2 cellular contexts compared by ENCODE assay signal in the genomic region with DNA sequence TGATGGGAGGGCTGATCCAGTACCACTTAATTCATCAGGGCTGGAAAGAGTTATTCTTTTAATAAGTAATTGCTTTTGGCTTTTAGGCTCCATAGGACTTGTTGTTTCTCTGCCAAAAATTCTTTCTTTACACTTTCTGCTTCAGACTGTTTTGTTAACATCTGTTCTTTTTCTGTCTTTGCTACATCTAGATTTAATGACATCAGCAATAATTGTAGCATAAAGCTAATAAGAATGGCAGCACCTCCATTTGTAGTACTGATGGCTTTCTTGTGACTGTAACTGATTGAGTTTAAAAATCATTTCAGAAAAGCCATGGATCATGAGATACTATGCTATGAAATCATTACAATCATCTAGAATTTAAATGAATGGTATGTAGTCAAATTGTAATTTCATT.
A peak's percentile ranks its signal among the peaks of the same experiment; 100 is the strongest.
TF ChIP-seq lines count a peak whose summit lies in the region.

No MANE protein-coding gene starts in this region.

TF ChIP-seq in HepG2, 621 proteins besides CTCF, POLR2A, EP300 and RAD21:
- TF ChIP-seq MAFK (conservative IDR thresholded peaks at IDR 0.05 in 1 of 2, IDR thresholded peaks at IDR 0.05 in 1 of 2; ENCODE audit: low read length in 2 of 2) = peak; percentile 82
- TF ChIP-seq RFXAP (CRISPR knock-in tag; IDR thresholded peaks at IDR 0.05; ENCODE audit: borderline replicate concordance) = no peak
- peak; percentile 75 for TF ChIP-seq MAFF (IDR thresholded peaks at IDR 0.05; ENCODE audit: low read depth, low read length)

TF ChIP-seq in IMR-90, 13 proteins besides CTCF, POLR2A, EP300 and RAD21:
- TF ChIP-seq MAZ (IDR thresholded peaks at IDR 0.05; ENCODE audit: borderline replicate concordance, low read depth, low read length) (no peak), BHLHE40 (IDR thresholded peaks at IDR 0.05; ENCODE audit: low read depth, low read length) (no peak), FOS (IDR thresholded peaks at IDR 0.05; ENCODE audit: low read depth, low read length) (no peak), MAFK (IDR thresholded peaks at IDR 0.05; ENCODE audit: low read depth, low read length) (peak; percentile 46; the same call in 1 of the 2 replicates), NFE2L2 (IDR thresholded peaks at IDR 0.05; ENCODE audit: low read depth, low read length) (no peak), RCOR1 (IDR thresholded peaks at IDR 0.05; ENCODE audit: insufficient replicate concordance, low read length) (no peak), CHD1 (IDR thresholded peaks at IDR 0.05; ENCODE audit: low read depth, low read length) (no peak)
- TF ChIP-seq, protein P1, sequence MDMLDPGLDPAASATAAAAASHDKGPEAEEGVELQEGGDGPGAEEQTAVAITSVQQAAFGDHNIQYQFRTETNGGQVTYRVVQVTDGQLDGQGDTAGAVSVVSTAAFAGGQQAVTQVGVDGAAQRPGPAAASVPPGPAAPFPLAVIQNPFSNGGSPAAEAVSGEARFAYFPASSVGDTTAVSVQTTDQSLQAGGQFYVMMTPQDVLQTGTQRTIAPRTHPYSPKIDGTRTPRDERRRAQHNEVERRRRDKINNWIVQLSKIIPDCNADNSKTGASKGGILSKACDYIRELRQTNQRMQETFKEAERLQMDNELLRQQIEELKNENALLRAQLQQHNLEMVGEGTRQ (IDR thresholded peaks at IDR 0.05; ENCODE audit: low read depth, low read length) = no peak
TF ChIP-seq in IMR-90: peak in this region for 1.
